Comparison of ENCODE assay signal across 8 cellular contexts in genomic region chr20:46174469-46175126, GRCh38. TPM values are rescaled to one million over a fixed set of nuclear protein-coding genes. Genes with fewer than 3 reads are reported as not detected.
DNase-seq lines count a peak whose midpoint lies in the region; ATAC-seq and TF ChIP-seq lines count a peak whose summit lies in the region.

No MANE protein-coding gene starts in this region.

- peaks cover 17% of the 10 kb centered on the region for H3K27me3 ChIP-seq in thoracic aorta (replicated peaks; ENCODE audit: insufficient read depth)

- H3K9me3 ChIP-seq in thoracic aorta, result no peaks in the 10 kb centered on the region

- TF ChIP-seq CTCF in GM12874 (IDR thresholded peaks at IDR 0.05; ENCODE audit: insufficient read depth, low read depth, low read length), result peak; percentile 85
- no peak for TF ChIP-seq CTCF in omental fat pad (IDR thresholded peaks at IDR 0.05)
- peak; percentile 46 for TF ChIP-seq CTCF in thoracic aorta (IDR thresholded peaks at IDR 0.05)

- ATAC-seq in omental fat pad (ENCODE audit: low FRiP score) (peak; percentile 72), thoracic aorta (ENCODE audit: insufficient number of reproducible peaks, low FRiP score, low read depth) (peak; percentile 72), HG03135 (IDR thresholded peaks at IDR 0.05; ENCODE audit: unreplicated experiment) (no peak)

- peak overlapping the region; percentile 13 for H3K4me3 ChIP-seq in thoracic aorta

- DNase-seq in NOMO-1 (lab: John Stamatoyannopoulos, UW; ENCODE audit: unreplicated experiment in 2 of 2), result peak; percentile 67
- DNase-seq in activated T-cell treated with anti-CD3 and anti-CD28 coated beads, Interleukin-2, amount 50 U/mL, for 48 hours, result peak; percentile 76 to 85
- DNase-seq in fibroblast of the conjunctiva (ENCODE audit: low read depth), result peak; percentile 23
- DNase-seq in omental fat pad (ENCODE audit: low spot score), result peak; percentile 45
- no peak for DNase-seq in thoracic aorta (ENCODE audit: low spot score)
- DNase-seq in H4 (ENCODE audit: low spot score), result no peak

- no peak overlapping the region for H3K27ac ChIP-seq in thoracic aorta

- H3K4me1 ChIP-seq in thoracic aorta (ENCODE audit: control insufficient read depth in 1 of 2, low read depth in 2 of 2), result no peaks in the 10 kb centered on the region

- no peaks in the 10 kb centered on the region for H3K36me3 ChIP-seq in thoracic aorta

RNA-seq across cellular contexts. Expression of gene CD40, which starts 56.5 kb away (rescaled TPM):
- total RNA-seq in omental fat pad, result 10 to 100 TPM; 15.0 to 33.4 (median 23.2) TPM
- total RNA-seq in thoracic aorta, result 10 to 100 TPM; 15.9 to 33.3 TPM
- total RNA-seq in H4 (2014; rRNA removed; shearing (Covaris generic)), result 6.2 and 13.7 TPM in 2 replicates

Comparison
In these comparisons a context has a peak if more than half of its experiments do, and no peak if none do; other contexts are left out.
1. CTCF ChIP-seq: peak in GM12874 (single experiment) and thoracic aorta (single experiment); none in omental fat pad (0 of 3).
2. DNase-seq: peak in NOMO-1 (2 of 2), activated T-cell treated with anti-CD3 and anti-CD28 coated beads, Interleukin-2, amount 50 U/mL, for 48 hours (2 of 2), fibroblast of the conjunctiva (single experiment) and omental fat pad (single experiment); none in thoracic aorta (single experiment) and H4 (single experiment).